24 cellular contexts compared by ENCODE assay signal in the genomic region with DNA sequence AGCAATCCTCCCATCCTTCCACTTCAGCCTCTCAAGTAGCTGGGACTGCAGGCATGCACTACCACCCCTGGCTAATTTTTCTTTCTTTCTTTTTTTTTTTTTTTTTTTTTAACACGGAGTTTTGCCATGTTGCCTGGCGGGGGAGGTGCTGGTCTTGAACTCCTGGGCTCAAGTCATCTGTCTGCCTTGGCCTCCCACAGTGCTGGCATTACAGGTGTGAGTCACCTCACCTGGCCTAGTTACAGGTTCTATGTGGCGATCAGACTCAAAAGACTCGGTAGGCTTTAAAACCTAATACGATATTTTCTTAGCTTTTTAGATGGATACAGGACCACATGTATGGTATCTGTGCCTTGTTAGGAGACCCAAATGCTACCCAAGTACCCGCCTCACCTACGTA. TPM values are rescaled to one million over a fixed set of nuclear protein-coding genes. Genes with fewer than 3 reads are reported as not detected.
DNase-seq lines count a peak whose midpoint lies in the region; ATAC-seq and TF ChIP-seq lines count a peak whose summit lies in the region.
"Had no signal": no experiment of that assay in that cellular context is flagged by ENCODE, and none has a peak within 500 bp of the region (broad histone marks: within the 10 kb centered on the region; RNA-seq: fewer than 3 reads in every experiment).

No MANE protein-coding gene starts in this region.

- H4K20me1 ChIP-seq in GM23338 (replicated peaks; ENCODE audit: insufficient read depth): no peaks in the 10 kb centered on the region
- H4K20me1 ChIP-seq in osteoblast (ENCODE audit: insufficient read depth, low read length): no peaks in the 10 kb centered on the region
- H4K20me1 ChIP-seq: BLaER1 treated with 17β-estradiol and CSF1 and Interleukin-3, amounts not matched to agents 10 nM and 100 nM had no signal

- no peaks in the 10 kb centered on the region for H3K79me2 ChIP-seq in GM23338 (replicated peaks; ENCODE audit: insufficient read depth)
- H3K79me2 ChIP-seq in osteoblast (ENCODE audit: insufficient read depth, low read length): no peaks in the 10 kb centered on the region

- H3K27ac ChIP-seq in GM23338 (ENCODE audit: low read depth) (no peak overlapping the region), endodermal cell (ENCODE audit: low read depth, low read length) (no peak overlapping the region), osteoblast (ENCODE audit: low read depth, low read length) (no peak overlapping the region)
- H3K27ac ChIP-seq: 22Rv1; A549; BLaER1 treated with 17β-estradiol and CSF1 and Interleukin-3, amounts not matched to agents 10 nM and 100 nM; C4-2B had no signal

- peaks cover 4% of the 10 kb centered on the region for H3K27me3 Mint-ChIP-seq in activated CD4-positive, alpha-beta T cell treated with anti-CD3 and anti-CD28 coated beads, Interleukin-2, amount 10 ng/mL, durations not matched to agents 24 days and 14 days
- peaks cover 13% of the 10 kb centered on the region for H3K27me3 Mint-ChIP-seq in activated CD4-positive, alpha-beta T cell treated with anti-CD3 and anti-CD28 coated beads for 36 hours
- H3K27me3 Mint-ChIP-seq in GM23338 (ENCODE audit: insufficient read depth, low read depth, poor library complexity) (peaks cover 2% of the 10 kb centered on the region), WTC11 (ENCODE audit: low read depth) (no peaks in the 10 kb centered on the region), endodermal cell (ENCODE audit: insufficient read depth) (no peaks in the 10 kb centered on the region)

- H2AFZ ChIP-seq in GM23338: no peak overlapping the region
- no peak overlapping the region for H2AFZ ChIP-seq in osteoblast (ENCODE audit: low read length)

- H3K4me1 ChIP-seq in GM23338 (ENCODE audit: insufficient read depth): no peaks in the 10 kb centered on the region
- H3K4me1 ChIP-seq in endodermal cell (ENCODE audit: control insufficient read depth, insufficient read depth, low read length): no peaks in the 10 kb centered on the region
- H3K4me1 ChIP-seq in osteoblast (ENCODE audit: insufficient read depth, low read length): no peaks in the 10 kb centered on the region
- H3K4me1 ChIP-seq: A549; BLaER1 treated with 17β-estradiol and CSF1 and Interleukin-3, amounts not matched to agents 10 nM and 100 nM; Caco-2 had no signal

- no peaks in the 10 kb centered on the region for H3K9me3 ChIP-seq in endodermal cell (ENCODE audit: control insufficient read depth, low read length)
- H3K9me3 ChIP-seq in osteoblast (ENCODE audit: low read depth, low read length): no peaks in the 10 kb centered on the region
- H3K9me3 ChIP-seq: A549; BLaER1 treated with 17β-estradiol and CSF1 and Interleukin-3, amounts not matched to agents 10 nM and 100 nM; Caco-2 had no signal

- H3K27ac Mint-ChIP-seq in activated CD4-positive, alpha-beta T cell treated with anti-CD3 and anti-CD28 coated beads, Interleukin-2, amount 10 ng/mL, durations not matched to agents 24 days and 14 days: no peak overlapping the region
- no peak overlapping the region for H3K27ac Mint-ChIP-seq in activated CD4-positive, alpha-beta T cell treated with anti-CD3 and anti-CD28 coated beads for 36 hours
- H3K27ac Mint-ChIP-seq in GM23338 (no peak overlapping the region), WTC11 (no peak overlapping the region), endodermal cell (no peak overlapping the region)
- H3K27ac Mint-ChIP-seq: B cell; CD4-positive, alpha-beta T cell; CD8-positive, alpha-beta T cell had no signal

- no peak overlapping the region for H3K4me3 Mint-ChIP-seq in activated CD4-positive, alpha-beta T cell treated with anti-CD3 and anti-CD28 coated beads, Interleukin-2, amount 10 ng/mL, durations not matched to agents 24 days and 14 days
- H3K4me3 Mint-ChIP-seq in activated CD4-positive, alpha-beta T cell treated with anti-CD3 and anti-CD28 coated beads for 36 hours: no peak overlapping the region
- H3K4me3 Mint-ChIP-seq in GM23338 (no peak overlapping the region), WTC11 (no peak overlapping the region), endodermal cell (no peak overlapping the region)
- H3K4me3 Mint-ChIP-seq: B cell; CD4-positive, alpha-beta T cell; CD8-positive, alpha-beta T cell had no signal

- WGBS in endodermal cell (ENCODE audit: insufficient coverage in 1 of 2, insufficient read length in 1 of 2), 2 experiments: 90 to 96% methylated on average over 6 to 7 of the region's 7 CpGs

- no peak overlapping the region for H3K4me3 ChIP-seq in GM23338
- H3K4me3 ChIP-seq in endodermal cell (ENCODE audit: low read length): no peak overlapping the region
- no peak overlapping the region for H3K4me3 ChIP-seq in osteoblast (ENCODE audit: insufficient read depth, low read length)
- H3K4me3 ChIP-seq: A549; BLaER1 treated with 17β-estradiol and CSF1 and Interleukin-3, amounts not matched to agents 10 nM and 100 nM; GM12878 had no signal

- H3K36me3 Mint-ChIP-seq in activated CD4-positive, alpha-beta T cell treated with anti-CD3 and anti-CD28 coated beads, Interleukin-2, amount 10 ng/mL, durations not matched to agents 24 days and 14 days (ENCODE audit: low read depth): no peaks in the 10 kb centered on the region
- H3K36me3 Mint-ChIP-seq in activated CD4-positive, alpha-beta T cell treated with anti-CD3 and anti-CD28 coated beads for 36 hours (ENCODE audit: low read depth): no peaks in the 10 kb centered on the region
- H3K36me3 Mint-ChIP-seq in GM23338 (ENCODE audit: low read depth) (no peaks in the 10 kb centered on the region), WTC11 (no peaks in the 10 kb centered on the region), endodermal cell (ENCODE audit: low read depth) (no peaks in the 10 kb centered on the region)
- H3K36me3 Mint-ChIP-seq: CD8-positive, alpha-beta T cell had no signal

- no peaks in the 10 kb centered on the region for H3K4me1 Mint-ChIP-seq in activated CD4-positive, alpha-beta T cell treated with anti-CD3 and anti-CD28 coated beads, Interleukin-2, amount 10 ng/mL, durations not matched to agents 24 days and 14 days
- no peaks in the 10 kb centered on the region for H3K4me1 Mint-ChIP-seq in activated CD4-positive, alpha-beta T cell treated with anti-CD3 and anti-CD28 coated beads for 36 hours
- H3K4me1 Mint-ChIP-seq in GM23338: peaks cover 6% of the 10 kb centered on the region; the same call in 1 of the 3 replicates
- H3K4me1 Mint-ChIP-seq in WTC11: no peaks in the 10 kb centered on the region
- no peaks in the 10 kb centered on the region for H3K4me1 Mint-ChIP-seq in endodermal cell
- H3K4me1 Mint-ChIP-seq: B cell had no signal

- H3K36me3 ChIP-seq in GM23338 (ENCODE audit: insufficient read depth) (no peaks in the 10 kb centered on the region), endodermal cell (ENCODE audit: control insufficient read depth, insufficient read depth, low read length) (no peaks in the 10 kb centered on the region), osteoblast (ENCODE audit: insufficient read depth, low read length) (no peaks in the 10 kb centered on the region)
- H3K36me3 ChIP-seq: BLaER1 treated with 17β-estradiol and CSF1 and Interleukin-3, amounts not matched to agents 10 nM and 100 nM had no signal

- ATAC-seq in activated CD4-positive, alpha-beta T cell treated with anti-CD3 and anti-CD28 coated beads for 36 hours: no peak
- ATAC-seq in GM23338: peak; percentile 50; the same call in 2 of the 3 replicates
- peak; percentile 53 for ATAC-seq in WTC11
- ATAC-seq: A549; CD8-positive, alpha-beta T cell; GM12878 had no signal

- peak; percentile 27 for DNase-seq in activated CD4-positive, alpha-beta T cell treated with anti-CD3 and anti-CD28 coated beads, Interleukin-2, amount 10 ng/mL, durations not matched to agents 24 days and 14 days
- no peak for DNase-seq in activated CD4-positive, alpha-beta T cell treated with anti-CD3 and anti-CD28 coated beads for 36 hours
- DNase-seq in GM23338 (ENCODE audit: low spot score) (peak; percentile 27), WTC11 (ENCODE audit: low spot score) (no peak), endodermal cell (peak; percentile 75), H4 (ENCODE audit: low spot score) (no peak), DMS153 treated with DMSO at 0.1 percent for 48 hours (lab: John Stamatoyannopoulos, UW; ENCODE audit: unreplicated experiment) (no peak), osteoblast (ENCODE audit: insufficient read length, low spot score, missing footprints) (no peak)
- DNase-seq: AML-193; Caco-2; Calu3; CD4-positive, alpha-beta T cell; CD8-positive, alpha-beta T cell; DMS53; DMS79; DND-41; EL; GDM1 had no signal

- no peaks in the 10 kb centered on the region for H3K9me2 ChIP-seq in GM23338 (ENCODE audit: insufficient read depth)

- POLR2A ChIA-PET in activated CD4-positive, alpha-beta T cell treated with anti-CD3 and anti-CD28 coated beads for 36 hours (lab: Charles Lee): no interaction called here
- POLR2A ChIA-PET in WTC11 (lab: Charles Lee): no interaction called here

- intact Hi-C loops in activated CD4-positive, alpha-beta T cell treated with anti-CD3 and anti-CD28 coated beads, Interleukin-2, amount 10 ng/mL, durations not matched to agents 24 days and 14 days (cut with micrococcal nuclease): no loop called here
- intact Hi-C loops in activated CD4-positive, alpha-beta T cell treated with anti-CD3 and anti-CD28 coated beads for 36 hours (cut with DNase I, micrococcal nuclease): no loop called here

- H3K27me3 ChIP-seq in GM23338 (ENCODE audit: insufficient read depth): no peaks in the 10 kb centered on the region
- no peaks in the 10 kb centered on the region for H3K27me3 ChIP-seq in endodermal cell (ENCODE audit: control insufficient read depth, insufficient read depth, low read length, poor library complexity, severe bottlenecking)
- H3K27me3 ChIP-seq in osteoblast (ENCODE audit: insufficient read depth, low read length): peaks cover 21% of the 10 kb centered on the region
- H3K27me3 ChIP-seq: BLaER1 treated with 17β-estradiol and CSF1 and Interleukin-3, amounts not matched to agents 10 nM and 100 nM had no signal

- CTCF ChIA-PET in activated CD4-positive, alpha-beta T cell treated with anti-CD3 and anti-CD28 coated beads for 36 hours (lab: Charles Lee): interaction anchor here (0.6 kb wide), 1 partner anchor 1673 kb away, joined by 3 read pairs; no protein-coding TSS in a partner anchor
- CTCF ChIA-PET in WTC11 (lab: Charles Lee): interaction anchor here (0.7 kb wide), 1 partner anchor 29 kb away, joined by 3 read pairs; no protein-coding TSS in a partner anchor

- H3K4me2 ChIP-seq in GM23338 (no peak overlapping the region), osteoblast (ENCODE audit: insufficient read depth, low read length) (no peak overlapping the region)
- H3K4me2 ChIP-seq: A549; BLaER1 treated with 17β-estradiol and CSF1 and Interleukin-3, amounts not matched to agents 10 nM and 100 nM had no signal

- H3K9ac ChIP-seq in endodermal cell (ENCODE audit: extremely low read depth, low read length, poor library complexity, severe bottlenecking): no peak overlapping the region
- H3K9ac ChIP-seq: BLaER1 treated with 17β-estradiol and CSF1 and Interleukin-3, amounts not matched to agents 10 nM and 100 nM had no signal

- no peaks in the 10 kb centered on the region for H3F3A ChIP-seq in GM23338 (replicated peaks; ENCODE audit: low read depth)

- TF ChIP-seq CTCF in GM23338 (conservative IDR thresholded peaks at IDR 0.05; ENCODE audit: low read depth in 2 of 2) (no peak), WTC11 (IDR thresholded peaks at IDR 0.05) (no peak), endodermal cell (conservative IDR thresholded peaks at IDR 0.05) (no peak), osteoblast (IDR thresholded peaks at IDR 0.05; ENCODE audit: extremely low read depth, low read depth, low read length) (no peak)

- no peaks in the 10 kb centered on the region for H3K9me3 Mint-ChIP-seq in activated CD4-positive, alpha-beta T cell treated with anti-CD3 and anti-CD28 coated beads, Interleukin-2, amount 10 ng/mL, durations not matched to agents 24 days and 14 days
- no peaks in the 10 kb centered on the region for H3K9me3 Mint-ChIP-seq in activated CD4-positive, alpha-beta T cell treated with anti-CD3 and anti-CD28 coated beads for 36 hours (ENCODE audit: low read depth)
- H3K9me3 Mint-ChIP-seq in GM23338: no peaks in the 10 kb centered on the region
- no peaks in the 10 kb centered on the region for H3K9me3 Mint-ChIP-seq in WTC11
- H3K9me3 Mint-ChIP-seq in endodermal cell: no peaks in the 10 kb centered on the region
- H3K9me3 Mint-ChIP-seq: CD4-positive, alpha-beta T cell; CD8-positive, alpha-beta T cell had no signal

RNA-seq across cellular contexts. Expression of a gene that starts 14.0 kb away (rescaled TPM):
- 17.7 and 22.1 TPM in 2 replicates for total RNA-seq in activated CD4-positive, alpha-beta T cell treated with anti-CD3 and anti-CD28 coated beads, Interleukin-2, amount 10 ng/mL, durations not matched to agents 24 days and 14 days
- total RNA-seq in activated CD4-positive, alpha-beta T cell treated with anti-CD3 and anti-CD28 coated beads for 36 hours: 10 to 100 TPM; 14.2 to 22.7 TPM
- 28.5 and 40.2 TPM in 2 replicates for total RNA-seq in GM23338 (2014; rRNA removed; shearing (Covaris generic))
- 20.5 and 24.8 TPM in 2 replicates for polyA plus RNA-seq in GM23338 (2016; fragmentation: Nextera tagmentation; extraction: Ambion mirVana)
- total RNA-seq in WTC11 (2021) (29.1 to 31.0 TPM (median 30.2 TPM) in 3 replicates), endodermal cell (10 to 100 TPM; 20.7 to 22.8 TPM), osteoblast (26.1 and 31.2 TPM in 2 replicates)
- polyA plus RNA-seq in endodermal cell (2013, experiment 1 of 2): 24.3 TPM
- 17.2 TPM for polyA plus RNA-seq in endodermal cell (2013, experiment 2 of 2)
- 23.1 and 24.4 TPM in 2 replicates for total RNA-seq in H4 (2014; rRNA removed; shearing (Covaris generic))

Comparison
In these comparisons a context has a peak if more than half of its experiments do, and no peak if none do; other contexts are left out.
1. DNase-seq: peak in activated CD4-positive, alpha-beta T cell treated with anti-CD3 and anti-CD28 coated beads, Interleukin-2, amount 10 ng/mL, durations not matched to agents 24 days and 14 days (single experiment), GM23338 (single experiment) and endodermal cell (single experiment); none in activated CD4-positive, alpha-beta T cell treated with anti-CD3 and anti-CD28 coated beads for 36 hours (single experiment), WTC11 (single experiment), H4 (single experiment), DMS153 treated with DMSO at 0.1 percent for 48 hours (single experiment) and osteoblast (single experiment).